In the genomic region with DNA sequence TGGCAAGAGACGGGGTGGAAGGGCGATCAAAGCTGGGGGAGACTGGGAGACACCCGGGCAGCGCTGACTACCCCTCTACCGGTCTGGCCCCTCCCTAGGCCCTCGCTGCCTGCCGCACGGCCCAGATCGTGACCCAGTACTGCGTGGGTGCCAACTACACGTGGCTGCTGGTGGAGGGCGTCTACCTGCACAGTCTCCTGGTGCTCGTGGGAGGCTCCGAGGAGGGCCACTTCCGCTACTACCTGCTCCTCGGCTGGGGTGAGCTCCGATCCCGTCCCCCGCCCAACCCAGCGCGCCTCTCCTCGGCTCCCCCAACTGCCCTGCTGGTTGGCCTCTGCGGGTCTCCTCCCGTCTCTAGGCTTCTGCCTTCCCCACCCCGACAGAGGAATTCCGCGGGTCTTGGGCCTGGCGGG, we compare ENCODE assay signal across 7 cellular contexts. TPM values are rescaled to one million over a fixed set of nuclear protein-coding genes. Genes with fewer than 3 reads are reported as not detected.
A peak's percentile ranks its signal among the peaks of the same experiment; 100 is the strongest.
DNase-seq lines count a peak whose midpoint lies in the region; TF ChIP-seq lines count a peak whose summit lies in the region.

No MANE protein-coding gene starts in this region.

- TF ChIP-seq POLR2A in esophagus muscularis mucosa (IDR thresholded peaks at IDR 0.05; ENCODE audit: low read depth): no peak

- intact Hi-C loops in esophagus muscularis mucosa (cut with DNase I): no loop called here

- H3K27me3 ChIP-seq in esophagus muscularis mucosa: peaks cover 12 to 85% (median 36%) of the 10 kb centered on the region in 4 donors

- H3K36me3 ChIP-seq in esophagus muscularis mucosa: no peaks in the 10 kb centered on the region

- no peaks in the 10 kb centered on the region for H3K9me3 ChIP-seq in esophagus muscularis mucosa

- no peak for DNase-seq in HFF-Myc (ENCODE audit: extremely low read depth, low read depth)
- DNase-seq in activated CD4-positive, alpha-beta T cell treated with anti-CD3 and anti-CD28 coated beads for 48 hours: peak; percentile 67
- no peak for DNase-seq in esophagus muscularis mucosa (ENCODE audit: extremely low spot score)
- no peak for DNase-seq in retinal pigment epithelial cell (ENCODE audit: low read depth)
- DNase-seq in ecto neural progenitor cell (ENCODE audit: low spot score): no peak
- no peak for DNase-seq in superior temporal gyrus (ENCODE audit: extremely low spot score)
- no peak for DNase-seq in NCI-H1694 treated with DMSO at 0.1 percent for 48 hours (lab: John Stamatoyannopoulos, UW)

- H3K4me1 ChIP-seq in esophagus muscularis mucosa: peaks cover 20 to 28% (median 27%) of the 10 kb centered on the region in 4 donors

- no peak overlapping the region for H3K27ac ChIP-seq in esophagus muscularis mucosa (replicated peaks in 1 of 4)

- TF ChIP-seq EP300 in esophagus muscularis mucosa (IDR thresholded peaks at IDR 0.05): no peak

- no peak for TF ChIP-seq CTCF in HFF-Myc (IDR thresholded peaks at IDR 0.05; ENCODE audit: low read depth, low read length, missing control alignments)
- no peak for TF ChIP-seq CTCF in esophagus muscularis mucosa (IDR thresholded peaks at IDR 0.05)
- TF ChIP-seq CTCF in retinal pigment epithelial cell (conservative IDR thresholded peaks at IDR 0.05; ENCODE audit: low read depth, low read length): no peak

- 17% methylated on average over 14 of the region's 28 CpGs for WGBS in esophagus muscularis mucosa

- peak overlapping the region; percentile 13; the same call in 1 of the 2 replicates for H3K4me3 ChIP-seq in HFF-Myc (replicated peaks; ENCODE audit: low read depth, low read length)
- peak overlapping the region; percentile 19 to 37 (median 32) for H3K4me3 ChIP-seq in esophagus muscularis mucosa
- H3K4me3 ChIP-seq in retinal pigment epithelial cell (ENCODE audit: low read length): peak overlapping the region; percentile 48

RNA-seq across cellular contexts. Expression of a gene that starts 8.8 kb away (rescaled TPM):
- total RNA-seq in esophagus muscularis mucosa: not detected

RNA-seq across cellular contexts. Expression of a gene that starts 14.9 kb away (rescaled TPM):
- total RNA-seq in esophagus muscularis mucosa: 100 to 1,000 TPM; 107 to 167 (median 139) TPM

RNA-seq across cellular contexts. Expression of a gene that starts 15.6 kb away (rescaled TPM):
- total RNA-seq in esophagus muscularis mucosa: 1 to 10 TPM; 4.6 to 6.8 (median 6.0) TPM

RNA-seq across cellular contexts. Expression of a gene that starts 37.7 kb away (rescaled TPM):
- total RNA-seq in esophagus muscularis mucosa: 10 to 100 TPM; 12.0 to 28.4 (median 18.3) TPM

RNA-seq across cellular contexts. Expression of a gene that starts 53.8 kb away (rescaled TPM):
- 10 to 100 TPM in 3 of 4 donors, 1 to 10 TPM in 1; 8.6 to 27.7 (median 18.2) TPM for total RNA-seq in esophagus muscularis mucosa
